Comparison of ENCODE assay signal across 8 cellular contexts in the genomic region with DNA sequence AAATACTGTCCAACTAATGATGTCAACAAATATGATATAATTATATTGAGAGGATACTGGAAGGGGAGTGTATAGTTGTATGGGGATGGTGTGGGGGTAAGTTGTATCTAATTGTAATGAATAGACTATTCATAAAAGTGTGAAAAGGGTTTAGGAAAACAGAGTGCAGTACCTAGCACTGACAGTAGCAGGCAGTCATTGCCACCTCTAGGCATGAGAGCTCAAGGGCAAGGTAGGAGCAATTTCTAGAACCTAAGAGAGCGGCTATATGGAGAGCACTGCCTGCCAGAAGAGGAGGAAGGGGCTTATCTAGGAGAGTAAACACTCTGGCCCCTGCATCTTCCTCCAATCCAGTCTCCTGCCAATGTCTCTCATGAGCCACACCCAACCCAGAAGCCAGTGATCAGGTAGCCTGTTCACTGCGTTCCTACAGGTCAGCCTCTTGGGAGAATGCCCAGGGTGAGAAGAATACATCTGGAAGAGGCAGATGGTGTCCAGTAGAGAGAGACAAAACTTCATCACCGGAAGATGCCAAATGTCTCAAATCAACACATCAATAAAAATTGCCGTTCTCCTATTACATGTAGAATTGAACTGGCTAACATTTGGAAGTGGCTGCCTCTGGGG.
DNase-seq lines count a peak whose midpoint lies in the region; ATAC-seq and TF ChIP-seq lines count a peak whose summit lies in the region.

No MANE protein-coding gene starts in this region.

- DNase-seq in GM12864 (ENCODE audit: low read depth) (no peak), SKM-1 treated with dmso at 0.1 percent for 144 hours (lab: John Stamatoyannopoulos, UW; ENCODE audit: unreplicated experiment) (peak; percentile 49), iPS-NIHi7 (ENCODE audit: extremely low spot score) (peak; percentile 74), activated gamma-delta T cell treated with Interleukin-2 at 50 U/mL for 16 hours (no peak), ovary (no peak), NCI-H226 (no peak)

- no peaks in the 10 kb centered on the region for H3K27me3 ChIP-seq in ovary

- peaks cover 4% of the 10 kb centered on the region for H3K4me1 ChIP-seq in ovary (ENCODE audit: insufficient read depth)

- H3K36me3 ChIP-seq in ovary = no peaks in the 10 kb centered on the region

- TF ChIP-seq EP300 in ovary (IDR thresholded peaks at IDR 0.05) = no peak

- ATAC-seq in HG03175 (IDR thresholded peaks at IDR 0.05; ENCODE audit: unreplicated experiment) (peak; percentile 74), HG02884 (IDR thresholded peaks at IDR 0.05; ENCODE audit: unreplicated experiment) (no peak)

- 42 to 57% (median 56%) methylated on average over 4 of the region's 4 CpGs for WGBS in ovary, 3 donors

- TF ChIP-seq POLR2A in ovary (IDR thresholded peaks at IDR 0.05) = no peak

- H3K4me3 ChIP-seq in GM12864 (ENCODE audit: low read depth, low read length) = no peak overlapping the region
- no peak overlapping the region for H3K4me3 ChIP-seq in ovary

- no peaks in the 10 kb centered on the region for H3K9me3 ChIP-seq in ovary

- no peak overlapping the region for H3K27ac ChIP-seq in ovary

- TF ChIP-seq CTCF in GM12864 (IDR thresholded peaks at IDR 0.05; ENCODE audit: low read depth, low read length, missing control alignments) = peak; percentile 94
- TF ChIP-seq CTCF in ovary (IDR thresholded peaks at IDR 0.05) = no peak

- intact Hi-C loops in ovary (cut with DNase I) = no loop called here

Comparison
In these comparisons a context has a peak if more than half of its experiments do, and no peak if none do; other contexts are left out.
1. DNase-seq: peak in SKM-1 treated with dmso at 0.1 percent for 144 hours (single experiment) and iPS-NIHi7 (single experiment); none in GM12864 (single experiment), activated gamma-delta T cell treated with Interleukin-2 at 50 U/mL for 16 hours (single experiment), ovary (0 of 5) and NCI-H226 (single experiment).